In genomic region chr3:159082514-159082913, GRCh38 we compare ENCODE assay signal across 15 cellular contexts. TPM values are rescaled to one million over a fixed set of nuclear protein-coding genes. Genes with fewer than 3 reads are reported as not detected.
DNase-seq lines count a peak whose midpoint lies in the region; ATAC-seq, FAIRE-seq and TF ChIP-seq lines count a peak whose summit lies in the region.
"Had no signal": no experiment of that assay in that cellular context is flagged by ENCODE, and none has a peak within 500 bp of the region (broad histone marks: within the 10 kb centered on the region; RNA-seq: fewer than 3 reads in every experiment).

No MANE protein-coding gene starts in this region.

- no peaks in the 10 kb centered on the region for H4K20me1 ChIP-seq in Loucy (ENCODE audit: insufficient read depth, low read length, poor library complexity, severe bottlenecking)
- H4K20me1 ChIP-seq in HepG2 (ENCODE audit: insufficient read depth, low read length), result no peaks in the 10 kb centered on the region

- no peak for TF ChIP-seq EP300 in HepG2 (IDR thresholded peaks at IDR 0.05; ENCODE audit: low read depth in 2 of 2, low read length in 2 of 2)
- TF ChIP-seq EP300 in HepG2 (CRISPR knock-in tag; IDR thresholded peaks at IDR 0.05; ENCODE audit: borderline replicate concordance), result no peak

- H3K4me1 ChIP-seq in Loucy (ENCODE audit: insufficient read depth, low read length, poor library complexity, severe bottlenecking), result peaks cover 4% of the 10 kb centered on the region
- H3K4me1 ChIP-seq in HepG2 (ENCODE audit: insufficient read depth, low read length), result no peaks in the 10 kb centered on the region
- H3K4me1 ChIP-seq: left ventricle myocardium inferior had no signal

- H3K4me3 ChIP-seq in Loucy (ENCODE audit: low read length, poor library complexity, severe bottlenecking), result no peak overlapping the region
- H3K4me3 ChIP-seq in astrocyte of the spinal cord (ENCODE audit: low read depth, low read length), result no peak overlapping the region
- no peak overlapping the region for H3K4me3 ChIP-seq in retinal pigment epithelial cell (ENCODE audit: low read length)
- H3K4me3 ChIP-seq in HepG2 (replicated peaks in 1 of 3; ENCODE audit: insufficient read depth in 1 of 3, low read depth in 2 of 3, low read length in 3 of 3), result no peak overlapping the region
- H3K4me3 ChIP-seq: left ventricle myocardium inferior had no signal

- WGBS in HepG2 (ENCODE audit: low lambda C conversion rate), result 3% methylated on average over 1 of the region's 1 CpG

- TF ChIP-seq CTCF in Loucy (conservative IDR thresholded peaks at IDR 0.05; ENCODE audit: low read length), result no peak
- no peak for TF ChIP-seq CTCF in astrocyte of the spinal cord (IDR thresholded peaks at IDR 0.05; ENCODE audit: low read depth, low read length)
- TF ChIP-seq CTCF in retinal pigment epithelial cell (conservative IDR thresholded peaks at IDR 0.05; ENCODE audit: low read depth, low read length), result no peak
- TF ChIP-seq CTCF in HepG2 (CRISPR knock-in tag; IDR thresholded peaks at IDR 0.05), result no peak

- intact Hi-C loops in HepG2 (cut with micrococcal nuclease; ENCODE audit: unreplicated experiment), result no loop called here

- CTCF ChIA-PET in HepG2 (lab: Yijun Ruan, JAX; ENCODE audit: low intra/inter-chr PET ratio, low total read pairs), result no interaction called here

- in situ Hi-C loops in astrocyte of the spinal cord (cut with HindIII; ENCODE audit: low sequenced_read_pairs), result no loop called here
- in situ Hi-C loops in HepG2 (cut with HindIII; ENCODE audit: extremely low pct_ligation_motif_present, low pct_unique_long_range_greater_than_20kb), result no loop called here

- POLR2A ChIA-PET in HepG2 (lab: Yijun Ruan, JAX), result no interaction called here

- H3K27me3 ChIP-seq in Loucy (ENCODE audit: insufficient read depth, low read length, poor library complexity, severe bottlenecking) (no peaks in the 10 kb centered on the region), HepG2 (ENCODE audit: control insufficient read depth in 1 of 2, insufficient read depth in 2 of 2, low read length in 2 of 2) (no peaks in the 10 kb centered on the region)

- H3F3A ChIP-seq in Loucy (ENCODE audit: low read depth), result no peaks in the 10 kb centered on the region

- H3K36me3 ChIP-seq in Loucy (ENCODE audit: insufficient read depth, low read length), result no peaks in the 10 kb centered on the region
- no peaks in the 10 kb centered on the region for H3K36me3 ChIP-seq in HepG2 (replicated peaks in 1 of 2; ENCODE audit: control insufficient read depth in 1 of 2, insufficient read depth in 2 of 2, low read length in 2 of 2)
- H3K36me3 ChIP-seq: left ventricle myocardium inferior had no signal

- DNase-seq in ELR (ENCODE audit: low read depth) (peak; percentile 98), astrocyte of the spinal cord (ENCODE audit: low read depth, low spot score) (peak; percentile 89), retinal pigment epithelial cell (ENCODE audit: low read depth) (peak; percentile 5), NCI-H524 treated with DMSO at 0.1 percent for 48 hours (lab: John Stamatoyannopoulos, UW) (no peak), HPDE6-E6E7 (ENCODE audit: extremely low spot score) (no peak), HepG2 (ENCODE audit: low spot score) (no peak)
- DNase-seq: activated gamma-delta T cell treated with Interleukin-2 at 50 U/mL for 16 hours, left ventricle myocardium inferior, NCI-H1436, NCI-H774, nephron progenitor cell, Right ventricle myocardium superior had no signal

- no peaks in the 10 kb centered on the region for H3K9me2 ChIP-seq in Loucy (replicated peaks; ENCODE audit: low read depth, low read length)

- H3K27ac ChIP-seq in HepG2 (ENCODE audit: extremely low read length, insufficient read depth, low read length), result no peak overlapping the region
- H3K27ac ChIP-seq: left ventricle myocardium inferior had no signal

- TF ChIP-seq RAD21 in HepG2 (CRISPR knock-in tag; IDR thresholded peaks at IDR 0.05), result no peak

- H3K9me3 ChIP-seq in Loucy (ENCODE audit: insufficient read depth, low read depth, low read length), result peaks cover 4% of the 10 kb centered on the region
- no peaks in the 10 kb centered on the region for H3K9me3 ChIP-seq in HepG2 (ENCODE audit: low read length)

- FAIRE-seq in HepG2 (lab: Jason Lieb, UNC), result no peak
- FAIRE-seq: D721Med had no signal

- H3K9ac ChIP-seq in Loucy (ENCODE audit: low read depth, low read length, poor library complexity, severe bottlenecking) (no peak overlapping the region), HepG2 (ENCODE audit: insufficient read depth, low read depth, low read length) (no peak overlapping the region)

- H3K4me2 ChIP-seq in Loucy (ENCODE audit: low read depth, low read length, poor library complexity, severe bottlenecking) (peak overlapping the region; percentile 30), HepG2 (ENCODE audit: low read depth, low read length) (no peak overlapping the region)

- H2AFZ ChIP-seq in Loucy (ENCODE audit: low read length) (no peak overlapping the region), HepG2 (ENCODE audit: low read length) (no peak overlapping the region)

- H3K79me2 ChIP-seq in Loucy (ENCODE audit: insufficient read depth, low read length), result no peaks in the 10 kb centered on the region
- H3K79me2 ChIP-seq in HepG2 (ENCODE audit: insufficient read depth, low read length), result no peaks in the 10 kb centered on the region

- no peak for TF ChIP-seq POLR2A in HepG2 (IDR thresholded peaks at IDR 0.05; ENCODE audit: insufficient read depth in 1 of 2, low read depth in 2 of 2, low read length in 2 of 2)

- no peak for ATAC-seq in HepG2
- ATAC-seq: sciatic nerve had no signal

- no TSS peak for BruUV-seq in HepG2 (replicated peaks; lab: Mats Ljungman, UMichigan)

TF ChIP-seq in HepG2, 621 proteins besides CTCF, POLR2A, EP300 and RAD21 (continues in another document):
- TF ChIP-seq FOXP4 (CRISPR knock-in tag; IDR thresholded peaks at IDR 0.05) (no peak), ZNF33A (CRISPR knock-in tag; IDR thresholded peaks at IDR 0.05; ENCODE audit: borderline replicate concordance) (no peak), CEBPG (CRISPR knock-in tag; IDR thresholded peaks at IDR 0.05) (no peak), RXRB (CRISPR knock-in tag; IDR thresholded peaks at IDR 0.05; ENCODE audit: borderline replicate concordance) (no peak), ZNF232 (CRISPR knock-in tag; IDR thresholded peaks at IDR 0.05; ENCODE audit: borderline replicate concordance) (no peak), RNF219 (CRISPR knock-in tag; IDR thresholded peaks at IDR 0.05) (no peak), TEAD3 (CRISPR knock-in tag; optimal IDR thresholded peaks at IDR 0.05; ENCODE audit: borderline replicate concordance) (no peak), PHF5A (CRISPR knock-in tag; IDR thresholded peaks at IDR 0.05; ENCODE audit: low read depth, unreplicated experiment) (no peak)

RNA-seq across cellular contexts. Expression of gene IQCJ, which starts 13.4 kb away (rescaled TPM):
- total RNA-seq in HepG2 (2016; rRNA removed; fragmentation: Illumina TruSeq; extraction: Trizol), result not detected in 2 replicates
- not detected in 2 replicates for total RNA-seq in HepG2 (2016; cell fraction: cytosol; rRNA removed; fragmentation: Illumina TruSeq; extraction: Trizol; ENCODE audit: low read depth)
- not detected in 2 replicates for total RNA-seq in HepG2 (2016; cell fraction: insoluble cytoplasmic fraction; rRNA removed; fragmentation: Illumina TruSeq; extraction: Trizol)
- not detected in 2 replicates for total RNA-seq in HepG2 (2016; cell fraction: membrane; rRNA removed; fragmentation: Illumina TruSeq; extraction: Trizol)
- not detected in 2 replicates for total RNA-seq in HepG2 (2016; cell fraction: nucleus; rRNA removed; fragmentation: Illumina TruSeq; extraction: Trizol)
- polyA plus RNA-seq in HepG2 (2011; rRNA removed), result not detected in 2 replicates
- not detected in 2 replicates for polyA plus RNA-seq in HepG2 (2011; cell fraction: cytosol; rRNA removed)
- polyA plus RNA-seq in HepG2 (2011; cell fraction: nucleus; rRNA removed), result not detected in 2 replicates
- polyA plus RNA-seq in HepG2 (2012), result not detected in 2 replicates
- polyA plus RNA-seq in HepG2 (2016; cell fraction: cytosol; fragmentation: Illumina TruSeq; extraction: Trizol; ENCODE audit: low read depth), result not detected in 2 replicates
- polyA plus RNA-seq in HepG2 (2016; cell fraction: insoluble cytoplasmic fraction; fragmentation: Illumina TruSeq; extraction: Trizol; ENCODE audit: low read depth), result not detected in 2 replicates
- polyA plus RNA-seq in HepG2 (2016; cell fraction: membrane; fragmentation: Illumina TruSeq; extraction: Trizol; ENCODE audit: low read depth), result not detected in 2 replicates
- not detected in 2 replicates for polyA plus RNA-seq in HepG2 (2016; cell fraction: nucleus; fragmentation: Illumina TruSeq; extraction: Trizol; ENCODE audit: insufficient read depth, low read depth)
- polyA minus RNA-seq in HepG2 (2011; rRNA and poly(A)+ RNA removed; ENCODE audit: low replicate concordance), result not detected in 2 replicates
- not detected in 2 replicates for polyA minus RNA-seq in HepG2 (2011; cell fraction: cytosol; rRNA and poly(A)+ RNA removed)
- polyA minus RNA-seq in HepG2 (2011; cell fraction: nucleus; rRNA and poly(A)+ RNA removed), result 1.5 TPM in 1 of 2 replicates, not detected in the other
- total RNA-seq: left ventricle myocardium inferior had no signal

Comparison
In these comparisons a context has a peak if more than half of its experiments do, and no peak if none do; other contexts are left out.
1. DNase-seq: peak in ELR (single experiment), astrocyte of the spinal cord (single experiment) and retinal pigment epithelial cell (single experiment); none in NCI-H524 treated with DMSO at 0.1 percent for 48 hours (single experiment), HPDE6-E6E7 (single experiment) and HepG2 (single experiment).